In genomic region chr5:59035681-59036080, GRCh38 we compare ENCODE assay signal across 11 cellular contexts.
DNase-seq lines count a peak whose midpoint lies in the region; ATAC-seq, FAIRE-seq and TF ChIP-seq lines count a peak whose summit lies in the region.
"Had no signal": no experiment of that assay in that cellular context is flagged by ENCODE, and none has a peak within 500 bp of the region (broad histone marks: within the 10 kb centered on the region; RNA-seq: fewer than 3 reads in every experiment).

No MANE protein-coding gene starts in this region.

- peak overlapping the region; percentile 88 for H3K4me3 Mint-ChIP-seq in T-helper 1 cell treated with Interleukin-12 subunit alpha and Interleukin-12 subunit beta and Interleukin-4 antibody, amounts not matched to agents 30 μg/mL and 1 μg/mL, for 36 hours

- intact Hi-C loops in sigmoid colon (cut with DNase I), result loop anchor here (5.0 to 10.0 kb wide), 3 partner anchors 52 to 329 kb away; no protein-coding TSS in a partner anchor

- no peaks in the 10 kb centered on the region for H3K9me3 Mint-ChIP-seq in T-helper 1 cell treated with Interleukin-12 subunit alpha and Interleukin-12 subunit beta and Interleukin-4 antibody, amounts not matched to agents 30 μg/mL and 1 μg/mL, for 36 hours

- TF ChIP-seq EP300 in sigmoid colon (IDR thresholded peaks at IDR 0.05), result no peak
- no peak for TF ChIP-seq EP300 in upper lobe of left lung (IDR thresholded peaks at IDR 0.05)

- TF ChIP-seq POLR2A in sigmoid colon (IDR thresholded peaks at IDR 0.05) (no peak), upper lobe of left lung (IDR thresholded peaks at IDR 0.05) (no peak)

- H3K4me3 ChIP-seq in effector memory CD4-positive, alpha-beta T cell (ENCODE audit: insufficient read depth, low read depth, low read length, poor library complexity, severe bottlenecking), result peak overlapping the region; percentile 97
- H3K4me3 ChIP-seq in sigmoid colon, result peak overlapping the region in 2 of 4 donors; percentile 22 to 72
- peak overlapping the region in 2 of 4 donors; percentile 72 to 74 for H3K4me3 ChIP-seq in upper lobe of left lung

- H3K27me3 ChIP-seq in effector memory CD4-positive, alpha-beta T cell (replicated peaks; ENCODE audit: control insufficient read depth, insufficient read depth, low read length, poor library complexity, severe bottlenecking), result no peaks in the 10 kb centered on the region
- no peaks in the 10 kb centered on the region for H3K27me3 ChIP-seq in sigmoid colon
- no peaks in the 10 kb centered on the region for H3K27me3 ChIP-seq in upper lobe of left lung

- peaks cover 3% of the 10 kb centered on the region for H3K36me3 ChIP-seq in effector memory CD4-positive, alpha-beta T cell (ENCODE audit: control insufficient read depth, insufficient read depth, low read length)
- H3K36me3 ChIP-seq in sigmoid colon, result no peaks in the 10 kb centered on the region
- H3K36me3 ChIP-seq in upper lobe of left lung, result no peaks in the 10 kb centered on the region

- H3K27me3 Mint-ChIP-seq in T-helper 1 cell treated with Interleukin-12 subunit alpha and Interleukin-12 subunit beta and Interleukin-4 antibody, amounts not matched to agents 30 μg/mL and 1 μg/mL, for 36 hours (ENCODE audit: low read depth), result no peaks in the 10 kb centered on the region

- no peak for ATAC-seq in upper lobe of left lung (ENCODE audit: low FRiP score in 2 of 2)

- H3K27ac Mint-ChIP-seq in T-helper 1 cell treated with Interleukin-12 subunit alpha and Interleukin-12 subunit beta and Interleukin-4 antibody, amounts not matched to agents 30 μg/mL and 1 μg/mL, for 36 hours, result peak overlapping the region; percentile 100
- H3K27ac Mint-ChIP-seq: progenitor cell of endocrine pancreas had no signal

- no peaks in the 10 kb centered on the region for H3K9me3 ChIP-seq in effector memory CD4-positive, alpha-beta T cell (ENCODE audit: control insufficient read depth, low read length)
- H3K9me3 ChIP-seq in sigmoid colon (no peaks in the 10 kb centered on the region), upper lobe of left lung (no peaks in the 10 kb centered on the region)

- H3K4me1 Mint-ChIP-seq in T-helper 1 cell treated with Interleukin-12 subunit alpha and Interleukin-12 subunit beta and Interleukin-4 antibody, amounts not matched to agents 30 μg/mL and 1 μg/mL, for 36 hours (ENCODE audit: low read depth), result peaks cover 36% of the 10 kb centered on the region

- FAIRE-seq in RCC 7860 (lab: Jason Lieb, UNC), result no peak
- FAIRE-seq: A204.1 had no signal

- peaks cover 50% of the 10 kb centered on the region for H3K36me3 Mint-ChIP-seq in T-helper 1 cell treated with Interleukin-12 subunit alpha and Interleukin-12 subunit beta and Interleukin-4 antibody, amounts not matched to agents 30 μg/mL and 1 μg/mL, for 36 hours (ENCODE audit: low read depth)

- no peak overlapping the region for H3K27ac ChIP-seq in effector memory CD4-positive, alpha-beta T cell (ENCODE audit: insufficient read depth, low read length, poor library complexity, severe bottlenecking)
- H3K27ac ChIP-seq in sigmoid colon (peak overlapping the region; percentile 49 to 91 (median 86)), upper lobe of left lung (peak overlapping the region in 2 of 4 donors; percentile 9 to 37)

- peaks cover 12% of the 10 kb centered on the region for H3K4me1 ChIP-seq in effector memory CD4-positive, alpha-beta T cell (ENCODE audit: control insufficient read depth, insufficient read depth, low read length, poor library complexity, severe bottlenecking)
- peaks cover 0 to 72% (median 53%) of the 10 kb centered on the region in 4 donors for H3K4me1 ChIP-seq in sigmoid colon
- peaks cover 0 to 24% (median 14%) of the 10 kb centered on the region in 4 donors for H3K4me1 ChIP-seq in upper lobe of left lung

- TF ChIP-seq CTCF in sigmoid colon (IDR thresholded peaks at IDR 0.05), result no peak
- no peak for TF ChIP-seq CTCF in upper lobe of left lung (IDR thresholded peaks at IDR 0.05)

- DNase-seq in T-helper 1 cell, result no peak
- DNase-seq in NCI-H82 treated with DMSO at 0.1 percent for 48 hours (lab: John Stamatoyannopoulos, UW; ENCODE audit: unreplicated experiment), result peak; percentile 56
- no peak for DNase-seq in effector memory CD4-positive, alpha-beta T cell
- DNase-seq in sigmoid colon, result no peak
- no peak for DNase-seq in upper lobe of left lung
- no peak for DNase-seq in RCC 7860 (ENCODE audit: low spot score)
- DNase-seq in effector CD4-positive, alpha-beta T cell, result no peak
- DNase-seq: NCI-H2107 had no signal
